In genomic region chr5:77990020-77990419, GRCh38 we compare ENCODE assay signal across 1 cellular context.
TF ChIP-seq lines count a peak whose summit lies in the region.

No MANE protein-coding gene starts in this region.

TF ChIP-seq in GM23338, 12 proteins besides CTCF, POLR2A, EP300 and RAD21 (continued from another document):
- TF ChIP-seq, protein P1, sequence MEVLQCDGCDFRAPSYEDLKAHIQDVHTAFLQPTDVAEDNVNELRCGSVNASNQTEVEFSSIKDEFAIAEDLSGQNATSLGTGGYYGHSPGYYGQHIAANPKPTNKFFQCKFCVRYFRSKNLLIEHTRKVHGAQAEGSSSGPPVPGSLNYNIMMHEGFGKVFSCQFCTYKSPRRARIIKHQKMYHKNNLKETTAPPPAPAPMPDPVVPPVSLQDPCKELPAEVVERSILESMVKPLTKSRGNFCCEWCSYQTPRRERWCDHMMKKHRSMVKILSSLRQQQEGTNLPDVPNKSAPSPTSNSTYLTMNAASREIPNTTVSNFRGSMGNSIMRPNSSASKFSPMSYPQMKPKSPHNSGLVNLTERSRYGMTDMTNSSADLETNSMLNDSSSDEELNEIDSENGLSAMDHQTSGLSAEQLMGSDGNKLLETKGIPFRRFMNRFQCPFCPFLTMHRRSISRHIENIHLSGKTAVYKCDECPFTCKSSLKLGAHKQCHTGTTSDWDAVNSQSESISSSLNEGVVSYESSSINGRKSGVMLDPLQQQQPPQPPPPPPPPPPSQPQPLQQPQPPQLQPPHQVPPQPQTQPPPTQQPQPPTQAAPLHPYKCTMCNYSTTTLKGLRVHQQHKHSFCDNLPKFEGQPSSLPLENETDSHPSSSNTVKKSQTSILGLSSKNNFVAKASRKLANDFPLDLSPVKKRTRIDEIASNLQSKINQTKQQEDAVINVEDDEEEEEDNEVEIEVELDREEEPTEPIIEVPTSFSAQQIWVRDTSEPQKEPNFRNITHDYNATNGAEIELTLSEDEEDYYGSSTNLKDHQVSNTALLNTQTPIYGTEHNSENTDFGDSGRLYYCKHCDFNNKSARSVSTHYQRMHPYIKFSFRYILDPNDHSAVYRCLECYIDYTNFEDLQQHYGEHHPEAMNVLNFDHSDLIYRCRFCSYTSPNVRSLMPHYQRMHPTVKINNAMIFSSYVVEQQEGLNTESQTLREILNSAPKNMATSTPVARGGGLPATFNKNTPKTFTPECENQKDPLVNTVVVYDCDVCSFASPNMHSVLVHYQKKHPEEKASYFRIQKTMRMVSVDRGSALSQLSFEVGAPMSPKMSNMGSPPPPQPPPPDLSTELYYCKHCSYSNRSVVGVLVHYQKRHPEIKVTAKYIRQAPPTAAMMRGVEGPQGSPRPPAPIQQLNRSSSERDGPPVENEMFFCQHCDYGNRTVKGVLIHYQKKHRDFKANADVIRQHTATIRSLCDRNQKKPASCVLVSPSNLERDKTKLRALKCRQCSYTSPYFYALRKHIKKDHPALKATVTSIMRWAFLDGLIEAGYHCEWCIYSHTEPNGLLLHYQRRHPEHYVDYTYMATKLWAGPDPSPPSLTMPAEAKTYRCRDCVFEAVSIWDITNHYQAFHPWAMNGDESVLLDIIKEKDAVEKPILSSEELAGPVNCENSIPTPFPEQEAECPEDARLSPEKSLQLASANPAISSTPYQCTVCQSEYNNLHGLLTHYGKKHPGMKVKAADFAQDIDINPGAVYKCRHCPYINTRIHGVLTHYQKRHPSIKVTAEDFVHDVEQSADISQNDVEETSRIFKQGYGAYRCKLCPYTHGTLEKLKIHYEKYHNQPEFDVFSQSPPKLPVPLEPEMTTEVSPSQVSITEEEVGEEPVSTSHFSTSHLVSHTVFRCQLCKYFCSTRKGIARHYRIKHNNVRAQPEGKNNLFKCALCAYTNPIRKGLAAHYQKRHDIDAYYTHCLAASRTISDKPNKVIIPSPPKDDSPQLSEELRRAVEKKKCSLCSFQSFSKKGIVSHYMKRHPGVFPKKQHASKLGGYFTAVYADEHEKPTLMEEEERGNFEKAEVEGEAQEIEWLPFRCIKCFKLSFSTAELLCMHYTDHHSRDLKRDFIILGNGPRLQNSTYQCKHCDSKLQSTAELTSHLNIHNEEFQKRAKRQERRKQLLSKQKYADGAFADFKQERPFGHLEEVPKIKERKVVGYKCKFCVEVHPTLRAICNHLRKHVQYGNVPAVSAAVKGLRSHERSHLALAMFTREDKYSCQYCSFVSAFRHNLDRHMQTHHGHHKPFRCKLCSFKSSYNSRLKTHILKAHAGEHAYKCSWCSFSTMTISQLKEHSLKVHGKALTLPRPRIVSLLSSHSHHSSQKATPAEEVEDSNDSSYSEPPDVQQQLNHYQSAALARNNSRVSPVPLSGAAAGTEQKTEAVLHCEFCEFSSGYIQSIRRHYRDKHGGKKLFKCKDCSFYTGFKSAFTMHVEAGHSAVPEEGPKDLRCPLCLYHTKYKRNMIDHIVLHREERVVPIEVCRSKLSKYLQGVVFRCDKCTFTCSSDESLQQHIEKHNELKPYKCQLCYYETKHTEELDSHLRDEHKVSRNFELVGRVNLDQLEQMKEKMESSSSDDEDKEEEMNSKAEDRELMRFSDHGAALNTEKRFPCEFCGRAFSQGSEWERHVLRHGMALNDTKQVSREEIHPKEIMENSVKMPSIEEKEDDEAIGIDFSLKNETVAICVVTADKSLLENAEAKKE (CRISPR knock-in tag; IDR thresholded peaks at IDR 0.05), result no peak
- no peak for TF ChIP-seq POLR2AphosphoS5 (IDR thresholded peaks at IDR 0.05; ENCODE audit: low read depth)
TF ChIP-seq in GM23338: peak in this region for 0.
